Comparison of ENCODE assay signal across 14 cellular contexts in the genomic region with DNA sequence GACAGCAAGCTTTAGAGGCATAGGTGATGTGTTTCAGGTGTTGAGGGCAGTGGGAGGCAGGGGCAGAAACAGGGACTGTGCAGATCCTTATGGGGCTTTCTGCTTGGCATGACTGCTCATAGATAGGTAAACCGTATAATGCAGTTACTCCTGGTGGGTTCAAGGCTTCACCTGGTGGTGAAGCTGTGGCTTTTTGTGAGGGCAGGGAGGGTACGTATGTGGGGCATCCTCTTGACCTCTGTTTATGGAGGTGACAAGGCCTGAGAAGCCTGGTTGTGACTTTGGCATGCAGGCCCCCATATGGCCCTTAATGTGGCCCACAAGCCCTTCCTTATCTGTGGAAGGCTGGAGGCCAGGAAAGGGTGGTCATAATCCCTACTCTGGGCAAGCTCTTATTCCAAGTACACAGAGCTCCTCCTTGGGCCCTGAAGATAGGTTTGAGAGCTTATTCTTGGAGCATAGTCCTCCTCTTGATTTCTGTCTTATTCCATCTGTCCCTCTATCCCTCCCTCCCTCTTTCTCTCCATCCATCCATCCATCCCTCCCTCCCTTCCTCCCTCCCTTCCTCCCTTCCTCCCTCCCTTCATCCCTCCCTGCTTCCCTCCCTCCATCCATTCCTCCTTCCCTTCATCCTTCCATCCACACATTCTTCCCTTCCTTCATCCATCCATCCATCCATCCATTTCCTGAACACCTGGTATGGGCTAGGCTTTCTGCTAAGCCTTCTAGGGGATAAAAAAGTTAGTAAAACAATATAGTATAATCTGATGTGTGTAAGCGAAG. TPM values are rescaled to one million over a fixed set of nuclear protein-coding genes. Genes with fewer than 3 reads are reported as not detected.
DNase-seq lines count a peak whose midpoint lies in the region; ATAC-seq, FAIRE-seq and TF ChIP-seq lines count a peak whose summit lies in the region.
"Had no signal": no experiment of that assay in that cellular context is flagged by ENCODE, and none has a peak within 500 bp of the region (broad histone marks: within the 10 kb centered on the region; RNA-seq: fewer than 3 reads in every experiment).

No MANE protein-coding gene starts in this region.

- H3T11ph ChIP-seq in H9 (ENCODE audit: low read length) = no peak overlapping the region

- no peaks in the 10 kb centered on the region for H3K4me1 ChIP-seq in H9 (ENCODE audit: insufficient read depth, low read length)
- H3K4me1 ChIP-seq: BLaER1 had no signal

- H3K4me2 ChIP-seq in H9 (ENCODE audit: insufficient read depth, insufficient read length, low read length) = no peak overlapping the region
- H3K4me2 ChIP-seq: BLaER1 had no signal

- H2BK20ac ChIP-seq in H9 (ENCODE audit: low read depth, low read length, poor library complexity, severe bottlenecking) = no peak overlapping the region

- no peak overlapping the region for H3K23ac ChIP-seq in H9 (ENCODE audit: insufficient read length, low read depth, low read length)

- H3K4me3 Mint-ChIP-seq in H9 = no peak overlapping the region
- H3K4me3 Mint-ChIP-seq in neural crest cell = no peak overlapping the region
- no peak overlapping the region for H3K4me3 Mint-ChIP-seq in type B pancreatic cell

- no peak overlapping the region for H3K9ac ChIP-seq in H9 (ENCODE audit: extremely low read depth, insufficient read length, low read length)
- H3K9ac ChIP-seq: BLaER1 had no signal

- H2BK120ac ChIP-seq in H9 (ENCODE audit: low read depth, low read length, poor library complexity, severe bottlenecking) = no peak overlapping the region

- H3K79me1 ChIP-seq in H9 (ENCODE audit: insufficient read depth, low read depth, low read length, poor library complexity, severe bottlenecking) = no peaks in the 10 kb centered on the region

- no peak overlapping the region for H2BK5ac ChIP-seq in H9 (ENCODE audit: insufficient read length, low read length)

- no peak overlapping the region; a peak in 1 of 7 replicates for H3K27ac Mint-ChIP-seq in H9
- H3K27ac Mint-ChIP-seq in neural crest cell (ENCODE audit: unreplicated experiment) = no peak overlapping the region
- H3K27ac Mint-ChIP-seq in type B pancreatic cell = no peak overlapping the region

- no peak overlapping the region for H3K18ac ChIP-seq in H9 (ENCODE audit: insufficient read length, low read depth, low read length)

- H2BK12ac ChIP-seq in H9 (ENCODE audit: insufficient read length, low read depth, low read length) = no peak overlapping the region

- FAIRE-seq in RCC 7860 (lab: Jason Lieb, UNC) = no peak

- H3K27me3 Mint-ChIP-seq in H9 (ENCODE audit: low read depth) (peaks cover 3% of the 10 kb centered on the region), neural crest cell (ENCODE audit: low read depth) (peaks cover 14% of the 10 kb centered on the region), type B pancreatic cell (peaks cover 5% of the 10 kb centered on the region)

- no peaks in the 10 kb centered on the region for H3K36me3 Mint-ChIP-seq in H9 (ENCODE audit: insufficient read depth in 1 of 3, low read depth in 3 of 3)
- no peaks in the 10 kb centered on the region for H3K36me3 Mint-ChIP-seq in neural crest cell (ENCODE audit: low read depth)
- H3K36me3 Mint-ChIP-seq in type B pancreatic cell = no peaks in the 10 kb centered on the region

- H3K9me3 Mint-ChIP-seq in H9 = no peaks in the 10 kb centered on the region; a peak in 1 of 5 replicates
- H3K9me3 Mint-ChIP-seq in neural crest cell = no peaks in the 10 kb centered on the region
- no peaks in the 10 kb centered on the region for H3K9me3 Mint-ChIP-seq in type B pancreatic cell

- no peaks in the 10 kb centered on the region for H3K79me2 ChIP-seq in H9 (ENCODE audit: insufficient read depth, low read length)

- no peaks in the 10 kb centered on the region for H3K23me2 ChIP-seq in H9 (ENCODE audit: insufficient read length, low read depth, low read length, poor library complexity, severe bottlenecking)

- no peaks in the 10 kb centered on the region for H3K4me1 Mint-ChIP-seq in H9
- no peaks in the 10 kb centered on the region for H3K4me1 Mint-ChIP-seq in neural crest cell
- no peaks in the 10 kb centered on the region for H3K4me1 Mint-ChIP-seq in type B pancreatic cell (ENCODE audit: unreplicated experiment)

- H2AK5ac ChIP-seq in H9 (ENCODE audit: insufficient read length, low read length) = no peak overlapping the region

- no peak for TF ChIP-seq CTCF in H9 (conservative IDR thresholded peaks at IDR 0.05)
- peak; percentile 1 for TF ChIP-seq CTCF in neural crest cell (conservative IDR thresholded peaks at IDR 0.05)
- TF ChIP-seq CTCF in type B pancreatic cell (conservative IDR thresholded peaks at IDR 0.05) = no peak

- no peak overlapping the region for H4K5ac ChIP-seq in H9 (ENCODE audit: insufficient read length, low read depth, low read length)

- no peak overlapping the region for H4K8ac ChIP-seq in H9 (replicated peaks; ENCODE audit: insufficient read length, low read depth, low read length)

- no CpG with 5 or more reads among the region's 3 CpGs for WGBS in H9 (ENCODE audit: extremely low coverage, insufficient read length, low lambda C conversion rate)

- H4K20me1 ChIP-seq in H9 (ENCODE audit: control insufficient read depth, insufficient read depth, insufficient read length) = no peaks in the 10 kb centered on the region
- H4K20me1 ChIP-seq: BLaER1 had no signal

- DNase-seq in H9 = peak; percentile 21
- DNase-seq in left colon = no peak
- DNase-seq in neural crest cell (ENCODE audit: low read depth, low spot score) = no peak
- DNase-seq in type B pancreatic cell (ENCODE audit: extremely low spot score, unreplicated experiment) = peak; percentile 24
- no peak for DNase-seq in SHP77 treated with DMSO at 0.1 percent for 48 hours (lab: John Stamatoyannopoulos, UW)
- no peak for DNase-seq in RCC 7860 (ENCODE audit: low spot score)
- DNase-seq in NCI-H1048 (lab: John Stamatoyannopoulos, UW) = no peak
- DNase-seq: 8988T, AML-193, DMS53, GF-D8 had no signal

- H3K56ac ChIP-seq in H9 (ENCODE audit: insufficient read length, low read depth, low read length) = no peak overlapping the region

- H3K9me3 ChIP-seq in H9 (ENCODE audit: control insufficient read depth, low read depth, low read length) = no peaks in the 10 kb centered on the region
- H3K9me3 ChIP-seq: BLaER1 had no signal

- no peak overlapping the region for H3K4ac ChIP-seq in H9 (ENCODE audit: low read depth, low read length)

- no peak overlapping the region for H3K14ac ChIP-seq in H9 (ENCODE audit: insufficient read depth, low read length)

- no peaks in the 10 kb centered on the region for H3K27me3 ChIP-seq in H9 (ENCODE audit: insufficient read depth, low read length)
- H3K27me3 ChIP-seq: BLaER1 had no signal

- peak; percentile 8 for ATAC-seq in left colon

- intact Hi-C loops in left colon (cut with DNase I, micrococcal nuclease) = no loop called here

- no peak overlapping the region for H2BK15ac ChIP-seq in H9 (ENCODE audit: low read depth, low read length)

- H3K27ac ChIP-seq in H9 (ENCODE audit: insufficient read length, low read depth, low read length) = no peak overlapping the region
- H3K27ac ChIP-seq: BLaER1 had no signal

- H4K91ac ChIP-seq in H9 (ENCODE audit: insufficient read length, low read depth, low read length) = no peak overlapping the region

- no peak overlapping the region for H2AFZ ChIP-seq in H9 (ENCODE audit: low read length)

RNA-seq across cellular contexts. Expression of a gene that starts 1.3 kb away (rescaled TPM):
- total RNA-seq in H9 (2021) = not detected in 2 replicates
- under 1 TPM in 1 of 2 donors, not detected in 1; 0.25 TPM for total RNA-seq in left colon
- total RNA-seq in neural crest cell = not detected in 2 replicates
- not detected in 2 replicates for total RNA-seq in type B pancreatic cell (ENCODE audit: low replicate concordance)
- total RNA-seq: H4, HT-29 had no signal

RNA-seq across cellular contexts. Expression of a gene that starts 3.9 kb away (rescaled TPM):
- total RNA-seq in H9 (2021) = not detected in 2 replicates
- total RNA-seq in left colon = 1 to 10 TPM; 2.3 to 4.3 TPM
- total RNA-seq in neural crest cell = not detected in 2 replicates
- total RNA-seq in type B pancreatic cell (ENCODE audit: low replicate concordance) = not detected in 2 replicates
- total RNA-seq: H4 had no signal

RNA-seq across cellular contexts. Expression of a gene that starts 18.8 kb away (rescaled TPM):
- total RNA-seq in H9 (2021) (not detected in 2 replicates), left colon (10 to 100 TPM; 79.8 to 81.3 TPM), neural crest cell (not detected in 2 replicates), type B pancreatic cell (ENCODE audit: low replicate concordance) (2.0 and 5.0 TPM in 2 replicates)
- total RNA-seq: H4 had no signal

RNA-seq across cellular contexts. Expression of a gene that starts 35.2 kb away (rescaled TPM):
- total RNA-seq in H9 (2021) (not detected in 2 replicates), left colon (1 to 10 TPM in 1 of 2 donors, not detected in 1; 3.7 TPM), neural crest cell (not detected in 2 replicates), type B pancreatic cell (ENCODE audit: low replicate concordance) (not detected in 2 replicates)
- total RNA-seq: H4, HT-29 had no signal

RNA-seq across cellular contexts. Expression of a gene that starts 39.1 kb away (rescaled TPM):
- total RNA-seq in H9 (2021) (not detected in 2 replicates), left colon (not detected), neural crest cell (not detected in 2 replicates), type B pancreatic cell (ENCODE audit: low replicate concordance) (not detected in 2 replicates)
- total RNA-seq: H4, HT-29 had no signal

Comparison
In these comparisons a context has a peak if more than half of its experiments do, and no peak if none do; other contexts are left out.
1. DNase-seq: peak in H9 (single experiment) and type B pancreatic cell (single experiment); none in left colon (0 of 2), neural crest cell (single experiment), SHP77 treated with DMSO at 0.1 percent for 48 hours (single experiment), RCC 7860 (single experiment) and NCI-H1048 (single experiment).
2. RNA of a gene that starts 18.8 kb away (total RNA-seq): 79.8 to 81.3 TPM in left colon; 2.0 to 5.0 TPM in type B pancreatic cell, not detected in H9 and not detected in neural crest cell; every median in the first group is over 10 times any median in the second.